In genomic region chr17:78884148-78884870, GRCh38 we compare ENCODE assay signal across 11 cellular contexts. TPM values are rescaled to one million over a fixed set of nuclear protein-coding genes. Genes with fewer than 3 reads are reported as not detected.
A peak's percentile ranks its signal among the peaks of the same experiment; 100 is the strongest.
DNase-seq lines count a peak whose midpoint lies in the region; ATAC-seq and TF ChIP-seq lines count a peak whose summit lies in the region.
"Had no signal": no experiment of that assay in that cellular context is flagged by ENCODE, and none has a peak within 500 bp of the region (broad histone marks: within the 10 kb centered on the region; RNA-seq: fewer than 3 reads in every experiment).

No MANE protein-coding gene starts in this region.

- peaks cover 4% of the 10 kb centered on the region for H3K36me3 Mint-ChIP-seq in osteocyte (ENCODE audit: unreplicated experiment)
- H3K36me3 Mint-ChIP-seq: CD4-positive, CD25-positive, alpha-beta regulatory T cell had no signal

- CTCF ChIA-PET in AG04450 (lab: Charles Lee): interaction anchor here (2.0 kb wide), 1 partner anchor 18 kb away, joined by 7 read pairs; no protein-coding TSS in a partner anchor

- TF ChIP-seq EP300 in gastroesophageal sphincter (IDR thresholded peaks at IDR 0.05): no peak

- H3K27ac Mint-ChIP-seq in osteocyte (ENCODE audit: unreplicated experiment): peak overlapping the region; percentile 99
- H3K27ac Mint-ChIP-seq: stimulated activated naive CD8-positive, alpha-beta T cell treated with anti-CD3 and anti-CD28 coated beads, Interleukin-15, Interleukin-2, amounts not matched to agents 100 ng/mL and 50 ng/mL, for 24 hours had no signal

- peak overlapping the region; percentile 99 for H3K27ac ChIP-seq in AG04450 (ENCODE audit: low read depth, low read length)
- H3K27ac ChIP-seq in gastroesophageal sphincter: peak overlapping the region; percentile 52 to 97 (median 92)

- H3K4me3 ChIP-seq in AG04450 (ENCODE audit: low read depth, low read length) (peak overlapping the region; percentile 50), gastroesophageal sphincter (peak overlapping the region in 1 of 2 donors; percentile 41)

- no peaks in the 10 kb centered on the region; the same call in 1 of the 2 replicates for H3K9me3 ChIP-seq in AG04450 (ENCODE audit: control insufficient read depth, insufficient read depth, low read length)
- no peaks in the 10 kb centered on the region for H3K9me3 ChIP-seq in gastroesophageal sphincter

- peak overlapping the region; percentile 71 for H3K4me3 Mint-ChIP-seq in osteocyte (ENCODE audit: unreplicated experiment)
- H3K4me3 Mint-ChIP-seq: CD4-positive, CD25-positive, alpha-beta regulatory T cell; stimulated activated naive CD8-positive, alpha-beta T cell treated with anti-CD3 and anti-CD28 coated beads, Interleukin-15, Interleukin-2, amounts not matched to agents 100 ng/mL and 50 ng/mL, for 24 hours had no signal

- DNase-seq in AG04450 (ENCODE audit: low read depth, low spot score) (no peak), osteocyte (ENCODE audit: extremely low spot score, unreplicated experiment) (no peak), middle frontal gyrus (ENCODE audit: extremely low spot score, low spot score) (no peak), cerebellar nuclear complex (lab: John Stamatoyannopoulos, UW) (no peak)
- no peak for DNase-seq in effector CD4-positive, alpha-beta T cell
- DNase-seq: activated CD4-positive, alpha-beta T cell treated with anti-CD3 and anti-CD28 coated beads for 48 hours; CD4-positive, CD25-positive, alpha-beta regulatory T cell had no signal

- H3K36me3 ChIP-seq in gastroesophageal sphincter: no peaks in the 10 kb centered on the region

- peak; percentile 6 for ATAC-seq in SK-N-SH treated with all-trans-retinoic acid at 6 μM for 48 hours
- no peak for ATAC-seq in gastroesophageal sphincter
- no peak for ATAC-seq in GM21717 (IDR thresholded peaks at IDR 0.05; ENCODE audit: unreplicated experiment)

- no peaks in the 10 kb centered on the region for H3K9me3 Mint-ChIP-seq in osteocyte (ENCODE audit: unreplicated experiment)
- H3K9me3 Mint-ChIP-seq: stimulated activated naive CD8-positive, alpha-beta T cell treated with anti-CD3 and anti-CD28 coated beads, Interleukin-15, Interleukin-2, amounts not matched to agents 100 ng/mL and 50 ng/mL, for 24 hours had no signal

- peak in 1 of 2 donors; percentile 2 for TF ChIP-seq POLR2A in gastroesophageal sphincter (IDR thresholded peaks at IDR 0.05)

- no peaks in the 10 kb centered on the region for H3K27me3 Mint-ChIP-seq in osteocyte (ENCODE audit: unreplicated experiment)
- H3K27me3 Mint-ChIP-seq: stimulated activated naive CD8-positive, alpha-beta T cell treated with anti-CD3 and anti-CD28 coated beads, Interleukin-15, Interleukin-2, amounts not matched to agents 100 ng/mL and 50 ng/mL, for 24 hours had no signal

- POLR2A ChIA-PET in AG04450 (lab: Yijun Ruan, JAX): interaction anchor here (0.7 to 1.6 kb wide), 13 partner anchors 11 to 87 kb away, joined by 3 to 7 read pairs (median 3); no protein-coding TSS in a partner anchor

- peaks cover 3 to 100% (median 63%) of the 10 kb centered on the region in 3 donors for H3K4me1 ChIP-seq in gastroesophageal sphincter

- TF ChIP-seq CTCF in AG04450 (IDR thresholded peaks at IDR 0.05; ENCODE audit: low read depth, low read length): no peak
- TF ChIP-seq CTCF in gastroesophageal sphincter (IDR thresholded peaks at IDR 0.05): no peak
- no peak for TF ChIP-seq CTCF in osteocyte (IDR thresholded peaks at IDR 0.05)

- H3K27me3 ChIP-seq in AG04450 (ENCODE audit: control insufficient read depth, insufficient read depth, low read length) (no peaks in the 10 kb centered on the region), gastroesophageal sphincter (no peaks in the 10 kb centered on the region)

- WGBS in gastroesophageal sphincter (ENCODE audit: low coverage in 1 of 2), 2 donors: 20 to 60% methylated on average over 1 to 10 of the region's 21 CpGs

- H3K4me1 Mint-ChIP-seq in osteocyte (ENCODE audit: unreplicated experiment): peaks cover 86% of the 10 kb centered on the region

TF ChIP-seq in SK-N-SH treated with all-trans-retinoic acid at 6 μM for 48 hours, 23 proteins besides CTCF, POLR2A, EP300 and RAD21:
- no peak for TF ChIP-seq TCF4 (CRISPR knock-in tag; IDR thresholded peaks at IDR 0.05; ENCODE audit: borderline replicate concordance)
- TF ChIP-seq PATZ1 (CRISPR knock-in tag; IDR thresholded peaks at IDR 0.05; ENCODE audit: borderline replicate concordance): no peak
- no peak for TF ChIP-seq ZNF70 (CRISPR knock-in tag; IDR thresholded peaks at IDR 0.05)
- TF ChIP-seq CSRNP3 (CRISPR knock-in tag; IDR thresholded peaks at IDR 0.05): 0 out of 2 replicates have a peak, but pooled peaks have one; percentile 54
- TF ChIP-seq ISL1 (CRISPR knock-in tag; IDR thresholded peaks at IDR 0.05): no peak
- TF ChIP-seq PPARA (CRISPR knock-in tag; IDR thresholded peaks at IDR 0.05; ENCODE audit: borderline replicate concordance): no peak

RNA-seq across cellular contexts. Expression of gene CEP295NL, which starts 18.7 kb away (rescaled TPM):
- 0.11 and 0.19 TPM in 2 replicates for polyA plus RNA-seq in AG04450 (2011; rRNA removed)
- polyA minus RNA-seq in AG04450 (2011; rRNA and poly(A)+ RNA removed): 1.5 and 1.8 TPM in 2 replicates
- 1 to 10 TPM; 1.6 to 9.0 (median 3.8) TPM for total RNA-seq in gastroesophageal sphincter
- total RNA-seq in osteocyte: 7.3 and 9.2 TPM in 2 replicates

RNA-seq across cellular contexts. Expression of gene TIMP2, which starts 40.9 kb away (rescaled TPM):
- 356 and 387 TPM in 2 replicates for polyA plus RNA-seq in AG04450 (2011; rRNA removed)
- 165 and 172 TPM in 2 replicates for polyA minus RNA-seq in AG04450 (2011; rRNA and poly(A)+ RNA removed)
- total RNA-seq in gastroesophageal sphincter (100 to 1,000 TPM; 172 to 315 (median 211) TPM), osteocyte (1,096 and 1,211 TPM in 2 replicates)

RNA-seq across cellular contexts. Expression of gene USP36, which starts 43.7 kb away (rescaled TPM):
- 18.3 and 19.2 TPM in 2 replicates for polyA plus RNA-seq in AG04450 (2011; rRNA removed)
- 31.4 and 39.2 TPM in 2 replicates for polyA minus RNA-seq in AG04450 (2011; rRNA and poly(A)+ RNA removed)
- 10 to 100 TPM; 26.6 to 44.0 (median 34.6) TPM for total RNA-seq in gastroesophageal sphincter
- 56.2 and 66.7 TPM in 2 replicates for total RNA-seq in osteocyte
